ENCODE assay signal across 30 cellular contexts in the genomic region with DNA sequence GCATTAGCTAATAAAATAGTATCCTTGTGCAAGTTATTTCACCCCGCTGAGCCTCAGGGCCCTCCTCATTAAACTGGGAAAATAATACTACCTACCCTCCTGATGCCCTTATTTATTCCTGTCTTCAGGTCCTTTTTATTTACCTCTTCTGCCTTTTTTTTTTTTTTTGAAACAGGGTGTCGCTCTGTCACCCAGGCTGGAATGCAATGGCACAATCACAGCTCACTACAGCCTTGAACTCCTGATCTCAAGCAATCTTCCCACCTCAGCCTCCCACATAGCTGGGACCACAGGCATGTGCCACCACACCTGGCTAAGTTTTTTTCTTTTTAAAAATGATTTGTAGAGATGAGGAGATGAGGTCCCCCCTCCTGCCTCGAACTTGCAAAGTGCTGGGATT. TPM values are rescaled to one million over a fixed set of nuclear protein-coding genes. Genes with fewer than 3 reads are reported as not detected.
"Had no signal": no experiment of that assay in that cellular context is flagged by ENCODE, and none has a peak within 500 bp of the region (broad histone marks: within the 10 kb centered on the region; RNA-seq: fewer than 3 reads in every experiment).

No MANE protein-coding gene starts in this region.

- H3K9me3 ChIP-seq: breast epithelium, esophagus muscularis mucosa, heart left ventricle, pancreas, prostate gland, sigmoid colon, spleen, testis had no signal

- ATAC-seq: foreskin keratinocyte, left lobe of liver, WTC11 had no signal

- H3K27me3 ChIP-seq: breast epithelium, esophagus muscularis mucosa, foreskin keratinocyte, heart left ventricle, pancreas, sigmoid colon, spleen, testis had no signal

- H3K4me3 ChIP-seq: breast epithelium, esophagus muscularis mucosa, heart left ventricle, lung, pancreas, prostate gland, sigmoid colon, spleen, testis had no signal

- DNase-seq: activated CD4-positive, alpha-beta memory T cell treated with anti-CD3 and anti-CD28 coated beads, Interleukin-2, amount 10 ng/mL, durations not matched to agents 7 days and 5 days; activated CD4-positive, alpha-beta T cell treated with anti-CD3 and anti-CD28 coated beads for 1 hour; activated CD4-positive, alpha-beta T cell treated with anti-CD3 and anti-CD28 coated beads, Interleukin-2, amount 10 ng/mL, durations not matched to agents 7 days and 5 days; activated CD8-positive, alpha-beta memory T cell treated with anti-CD3 and anti-CD28 coated beads, Interleukin-2, amount 50 U/mL, for 48 hours; activated gamma-delta T cell; activated naive CD4-positive, alpha-beta T cell treated with anti-CD3 and anti-CD28 coated beads, Interleukin-2, amount 10 ng/mL, durations not matched to agents 7 days and 5 days; activated naive CD8-positive, alpha-beta T cell treated with anti-CD3 and anti-CD28 coated beads, Interleukin-2, amount 10 ng/mL, durations not matched to agents 7 days and 5 days; activated T-cell treated with anti-CD3 and anti-CD28 coated beads, Interleukin-2, amount 50 U/mL, for 24 hours; central memory CD4-positive, alpha-beta T cell; endodermal cell; foreskin keratinocyte; hypothalamus; mesendoderm; nephron progenitor cell; pancreas; retina; sigmoid colon; spleen; stimulated activated naive CD8-positive, alpha-beta T cell treated with anti-CD3 and anti-CD28 coated beads, Interleukin-15, Interleukin-2, amounts not matched to agents 100 U/mL and 50 U/mL, for 24 hours; T-helper 2 cell; testis; trophoblast cell had no signal

- H3K27ac ChIP-seq: foreskin keratinocyte, pancreas, testis had no signal

- H3K36me3 ChIP-seq: breast epithelium, esophagus muscularis mucosa, heart left ventricle, pancreas, prostate gland, sigmoid colon, spleen had no signal

RNA-seq across cellular contexts. Expression of a gene that starts 34.5 kb away (rescaled TPM):
- total RNA-seq: breast epithelium, esophagus muscularis mucosa, myocyte, prostate gland, sigmoid colon had no signal
